1 cellular context compared by ENCODE assay signal in genomic region chr16:30068333-30068732, GRCh38.
TF ChIP-seq lines count a peak whose summit lies in the region.

No MANE protein-coding gene starts in this region.

TF ChIP-seq in GM23338, 12 proteins besides CTCF, POLR2A, EP300 and RAD21:
- TF ChIP-seq ZNF462 (CRISPR knock-in tag; IDR thresholded peaks at IDR 0.05) (no peak), NANOG (IDR thresholded peaks at IDR 0.05; ENCODE audit: borderline replicate concordance) (no peak), STAT1 (IDR thresholded peaks at IDR 0.05; ENCODE audit: unreplicated experiment) (no peak), JUNB (IDR thresholded peaks at IDR 0.05; ENCODE audit: unreplicated experiment) (no peak), REST (IDR thresholded peaks at IDR 0.05; ENCODE audit: unreplicated experiment) (no peak), ETS1 (IDR thresholded peaks at IDR 0.05) (no peak), ZNF114 (CRISPR knock-in tag; IDR thresholded peaks at IDR 0.05) (no peak), POLR2AphosphoS5 (IDR thresholded peaks at IDR 0.05; ENCODE audit: low read depth) (no peak), EZH2 (IDR thresholded peaks at IDR 0.05; ENCODE audit: low read depth, unreplicated experiment) (no peak), ZNF331 (CRISPR knock-in tag; IDR thresholded peaks at IDR 0.05; ENCODE audit: low read depth) (no peak), EZH2phosphoT487 (IDR thresholded peaks at IDR 0.05; ENCODE audit: unreplicated experiment) (no peak)
